Comparison of ENCODE assay signal across 2 cellular contexts in genomic region chr20:32811886-32812285, GRCh38.
TF ChIP-seq lines count a peak whose summit lies in the region.

No MANE protein-coding gene starts in this region.

TF ChIP-seq in HepG2, 621 proteins besides CTCF, POLR2A, EP300 and RAD21:
- TF ChIP-seq, protein P1, sequence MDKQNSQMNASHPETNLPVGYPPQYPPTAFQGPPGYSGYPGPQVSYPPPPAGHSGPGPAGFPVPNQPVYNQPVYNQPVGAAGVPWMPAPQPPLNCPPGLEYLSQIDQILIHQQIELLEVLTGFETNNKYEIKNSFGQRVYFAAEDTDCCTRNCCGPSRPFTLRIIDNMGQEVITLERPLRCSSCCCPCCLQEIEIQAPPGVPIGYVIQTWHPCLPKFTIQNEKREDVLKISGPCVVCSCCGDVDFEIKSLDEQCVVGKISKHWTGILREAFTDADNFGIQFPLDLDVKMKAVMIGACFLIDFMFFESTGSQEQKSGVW (CRISPR knock-in tag; IDR thresholded peaks at IDR 0.05; ENCODE audit: borderline replicate concordance), result no peak
- TF ChIP-seq SIX1 (CRISPR knock-in tag; IDR thresholded peaks at IDR 0.05; ENCODE audit: borderline replicate concordance), result no peak
- TF ChIP-seq, protein P2, sequence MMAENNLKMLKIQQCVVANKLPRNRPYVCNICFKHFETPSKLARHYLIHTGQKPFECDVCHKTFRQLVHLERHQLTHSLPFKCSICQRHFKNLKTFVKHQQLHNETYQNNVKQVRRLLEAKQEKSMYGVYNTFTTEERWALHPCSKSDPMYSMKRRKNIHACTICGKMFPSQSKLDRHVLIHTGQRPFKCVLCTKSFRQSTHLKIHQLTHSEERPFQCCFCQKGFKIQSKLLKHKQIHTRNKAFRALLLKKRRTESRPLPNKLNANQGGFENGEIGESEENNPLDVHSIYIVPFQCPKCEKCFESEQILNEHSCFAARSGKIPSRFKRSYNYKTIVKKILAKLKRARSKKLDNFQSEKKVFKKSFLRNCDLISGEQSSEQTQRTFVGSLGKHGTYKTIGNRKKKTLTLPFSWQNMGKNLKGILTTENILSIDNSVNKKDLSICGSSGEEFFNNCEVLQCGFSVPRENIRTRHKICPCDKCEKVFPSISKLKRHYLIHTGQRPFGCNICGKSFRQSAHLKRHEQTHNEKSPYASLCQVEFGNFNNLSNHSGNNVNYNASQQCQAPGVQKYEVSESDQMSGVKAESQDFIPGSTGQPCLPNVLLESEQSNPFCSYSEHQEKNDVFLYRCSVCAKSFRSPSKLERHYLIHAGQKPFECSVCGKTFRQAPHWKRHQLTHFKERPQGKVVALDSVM (CRISPR knock-in tag; IDR thresholded peaks at IDR 0.05), result peak; percentile 88
- TF ChIP-seq, protein P3, sequence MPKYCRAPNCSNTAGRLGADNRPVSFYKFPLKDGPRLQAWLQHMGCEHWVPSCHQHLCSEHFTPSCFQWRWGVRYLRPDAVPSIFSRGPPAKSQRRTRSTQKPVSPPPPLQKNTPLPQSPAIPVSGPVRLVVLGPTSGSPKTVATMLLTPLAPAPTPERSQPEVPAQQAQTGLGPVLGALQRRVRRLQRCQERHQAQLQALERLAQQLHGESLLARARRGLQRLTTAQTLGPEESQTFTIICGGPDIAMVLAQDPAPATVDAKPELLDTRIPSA (CRISPR knock-in tag; IDR thresholded peaks at IDR 0.05; ENCODE audit: borderline replicate concordance), result no peak
- TF ChIP-seq FOXK2 (IDR thresholded peaks at IDR 0.05), result no peak
- TF ChIP-seq, protein P4, sequence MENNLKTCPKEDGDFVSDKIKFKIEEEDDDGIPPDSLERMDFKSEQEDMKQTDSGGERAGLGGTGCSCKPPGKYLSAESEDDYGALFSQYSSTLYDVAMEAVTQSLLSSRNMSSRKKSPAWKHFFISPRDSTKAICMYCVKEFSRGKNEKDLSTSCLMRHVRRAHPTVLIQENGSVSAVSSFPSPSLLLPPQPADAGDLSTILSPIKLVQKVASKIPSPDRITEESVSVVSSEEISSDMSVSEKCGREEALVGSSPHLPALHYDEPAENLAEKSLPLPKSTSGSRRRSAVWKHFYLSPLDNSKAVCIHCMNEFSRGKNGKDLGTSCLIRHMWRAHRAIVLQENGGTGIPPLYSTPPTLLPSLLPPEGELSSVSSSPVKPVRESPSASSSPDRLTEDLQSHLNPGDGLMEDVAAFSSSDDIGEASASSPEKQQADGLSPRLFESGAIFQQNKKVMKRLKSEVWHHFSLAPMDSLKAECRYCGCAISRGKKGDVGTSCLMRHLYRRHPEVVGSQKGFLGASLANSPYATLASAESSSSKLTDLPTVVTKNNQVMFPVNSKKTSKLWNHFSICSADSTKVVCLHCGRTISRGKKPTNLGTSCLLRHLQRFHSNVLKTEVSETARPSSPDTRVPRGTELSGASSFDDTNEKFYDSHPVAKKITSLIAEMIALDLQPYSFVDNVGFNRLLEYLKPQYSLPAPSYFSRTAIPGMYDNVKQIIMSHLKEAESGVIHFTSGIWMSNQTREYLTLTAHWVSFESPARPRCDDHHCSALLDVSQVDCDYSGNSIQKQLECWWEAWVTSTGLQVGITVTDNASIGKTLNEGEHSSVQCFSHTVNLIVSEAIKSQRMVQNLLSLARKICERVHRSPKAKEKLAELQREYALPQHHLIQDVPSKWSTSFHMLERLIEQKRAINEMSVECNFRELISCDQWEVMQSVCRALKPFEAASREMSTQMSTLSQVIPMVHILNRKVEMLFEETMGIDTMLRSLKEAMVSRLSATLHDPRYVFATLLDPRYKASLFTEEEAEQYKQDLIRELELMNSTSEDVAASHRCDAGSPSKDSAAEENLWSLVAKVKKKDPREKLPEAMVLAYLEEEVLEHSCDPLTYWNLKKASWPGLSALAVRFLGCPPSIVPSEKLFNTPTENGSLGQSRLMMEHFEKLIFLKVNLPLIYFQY (CRISPR knock-in tag; IDR thresholded peaks at IDR 0.05; ENCODE audit: borderline replicate concordance), result no peak
- TF ChIP-seq ZNF18 (CRISPR knock-in tag; IDR thresholded peaks at IDR 0.05; ENCODE audit: insufficient replicate concordance), result no peak
- no peak for TF ChIP-seq TOE1 (CRISPR knock-in tag; IDR thresholded peaks at IDR 0.05)
- TF ChIP-seq CEBPB (IDR thresholded peaks at IDR 0.05; ENCODE audit: borderline replicate concordance, low read depth, low read length), result peak; percentile 37; the same call in 1 of the 2 replicates
- no peak for TF ChIP-seq KDM1A (CRISPR knock-in tag; IDR thresholded peaks at IDR 0.05)

TF ChIP-seq in H1, 55 proteins besides CTCF, POLR2A, EP300 and RAD21:
- TF ChIP-seq YY1 (IDR thresholded peaks at IDR 0.05; ENCODE audit: low read depth, low read length) (no peak), SAP30 (IDR thresholded peaks at IDR 0.05; ENCODE audit: insufficient read depth, insufficient replicate concordance, low read length) (no peak), POLR2AphosphoS5 (IDR thresholded peaks at IDR 0.05; ENCODE audit: low read depth, low read length) (peak; percentile 70), CEBPB (IDR thresholded peaks at IDR 0.05; ENCODE audit: low read depth, low read length) (peak; percentile 72)
